ENCODE assay signal across 16 cellular contexts in the genomic region with DNA sequence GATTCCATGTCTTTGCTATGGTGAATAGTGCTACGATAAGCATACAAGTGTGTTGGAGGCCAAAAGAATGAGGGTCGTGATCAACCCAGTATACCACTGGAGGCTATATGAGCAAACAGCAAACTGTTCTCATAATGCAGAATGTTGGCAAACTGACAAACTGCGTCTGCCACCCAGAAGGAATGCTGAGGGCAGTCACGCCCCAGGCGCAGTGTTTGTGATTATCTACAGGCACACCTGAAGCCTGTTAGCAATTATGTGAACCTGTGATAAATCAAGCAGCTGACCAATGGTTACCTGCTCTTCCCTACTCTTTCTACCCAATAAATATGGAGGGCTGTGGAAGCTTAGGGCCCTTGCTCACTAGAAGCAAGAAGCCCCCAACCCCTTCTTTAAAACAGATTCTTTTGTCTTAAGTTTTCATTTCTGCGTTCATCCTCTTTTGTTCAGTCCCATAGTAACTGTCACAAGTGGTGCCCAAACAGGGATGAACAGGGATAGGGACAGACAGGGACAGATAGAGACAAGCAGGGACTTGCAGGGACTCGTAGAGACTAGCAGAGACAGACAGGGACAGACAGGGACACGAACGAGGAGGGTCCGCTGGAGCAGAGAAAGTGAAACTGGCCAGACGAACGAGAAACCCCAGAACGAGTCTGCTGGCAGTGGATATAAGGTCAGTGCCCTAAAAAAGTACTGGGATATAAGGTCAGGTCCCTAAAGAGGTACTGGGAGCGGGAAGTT. TPM values are rescaled to one million over a fixed set of nuclear protein-coding genes. Genes with fewer than 3 reads are reported as not detected.
DNase-seq lines count a peak whose midpoint lies in the region; TF ChIP-seq lines count a peak whose summit lies in the region.
"Had no signal": no experiment of that assay in that cellular context is flagged by ENCODE, and none has a peak within 500 bp of the region (broad histone marks: within the 10 kb centered on the region; RNA-seq: fewer than 3 reads in every experiment).

No MANE protein-coding gene starts in this region.

- H3K9ac ChIP-seq in endocrine pancreas (ENCODE audit: control insufficient read depth, insufficient read depth, low read length): no peak overlapping the region
- H3K9ac ChIP-seq in mucosa of rectum (ENCODE audit: low read depth in 1 of 2, low read length in 2 of 2): peak overlapping the region; percentile 48 to 74

- peak overlapping the region; percentile 53 for H3K4me3 ChIP-seq in endocrine pancreas (ENCODE audit: control insufficient read depth, insufficient read depth, low read length)
- peak overlapping the region; percentile 64 to 75 for H3K4me3 ChIP-seq in mucosa of rectum (ENCODE audit: low read length in 2 of 2)
- H3K4me3 ChIP-seq: pancreas had no signal

- H3K27ac Mint-ChIP-seq in chondrocyte (ENCODE audit: unreplicated experiment): no peak overlapping the region
- H3K27ac Mint-ChIP-seq: activated CD4-positive, alpha-beta memory T cell treated with anti-CD3 and anti-CD28 coated beads for 36 hours; T-helper 17 cell had no signal

- H3K27me3 Mint-ChIP-seq in chondrocyte (ENCODE audit: low read depth): peaks cover 25% of the 10 kb centered on the region

- no peaks in the 10 kb centered on the region for H3K9me3 ChIP-seq in endocrine pancreas (ENCODE audit: control insufficient read depth, low read length)
- H3K9me3 ChIP-seq in mucosa of rectum (ENCODE audit: control insufficient read depth in 2 of 2, low read length in 2 of 2): no peaks in the 10 kb centered on the region
- H3K9me3 ChIP-seq: pancreas had no signal

- no peaks in the 10 kb centered on the region for H3K4me1 ChIP-seq in endocrine pancreas (ENCODE audit: control insufficient read depth, insufficient read depth, low read length)
- H3K4me1 ChIP-seq in mucosa of rectum (ENCODE audit: control insufficient read depth in 2 of 2, insufficient read depth in 2 of 2, low read length in 2 of 2): peaks cover 18 to 38% of the 10 kb centered on the region in 2 donors
- H3K4me1 ChIP-seq: pancreas had no signal

- H3K36me3 ChIP-seq in endocrine pancreas (ENCODE audit: control insufficient read depth, insufficient read depth, low read length) (no peaks in the 10 kb centered on the region), mucosa of rectum (ENCODE audit: control insufficient read depth in 2 of 2, insufficient read depth in 2 of 2, low read length in 2 of 2) (no peaks in the 10 kb centered on the region)
- H3K36me3 ChIP-seq: pancreas had no signal

- TF ChIP-seq CTCF in chondrocyte (IDR thresholded peaks at IDR 0.05): no peak

- no peaks in the 10 kb centered on the region for H3K36me3 Mint-ChIP-seq in chondrocyte (ENCODE audit: low read depth)

- DNase-seq in COLO668 (lab: John Stamatoyannopoulos, UW; ENCODE audit: unreplicated experiment) (peak; percentile 3), NCI-H345 treated with DMSO at 0.1 percent for 48 hours (lab: John Stamatoyannopoulos, UW; ENCODE audit: unreplicated experiment) (peak; percentile 12), chondrocyte (ENCODE audit: low spot score) (no peak), AG08396 (ENCODE audit: low spot score) (no peak), SIG-M5 treated with dmso at 0.1 percent for 504 hours (lab: John Stamatoyannopoulos, UW; ENCODE audit: unreplicated experiment) (no peak), AG08395 (ENCODE audit: low spot score) (no peak)
- DNase-seq: activated CD4-positive, alpha-beta memory T cell treated with anti-CD3 and anti-CD28 coated beads for 36 hours; activated effector memory CD4-positive, alpha-beta T cell treated with Interleukin-2 at 50 U/mL for 16 hours; hypothalamus; NCI-H2107; pancreas; T-helper 17 cell had no signal

- H3K27ac ChIP-seq in mucosa of rectum (ENCODE audit: low read depth in 2 of 2, low read length in 2 of 2): peak overlapping the region; percentile 76 to 91
- H3K27ac ChIP-seq: pancreas had no signal

- no peaks in the 10 kb centered on the region for H3K27me3 ChIP-seq in endocrine pancreas (ENCODE audit: control insufficient read depth, insufficient read depth, low read length)
- no peaks in the 10 kb centered on the region for H3K27me3 ChIP-seq in mucosa of rectum (ENCODE audit: control insufficient read depth in 2 of 2, insufficient read depth in 2 of 2, low read length in 2 of 2)
- H3K27me3 ChIP-seq: pancreas had no signal

- no peak overlapping the region for H3K4me3 Mint-ChIP-seq in chondrocyte (ENCODE audit: unreplicated experiment)
- H3K4me3 Mint-ChIP-seq: activated CD4-positive, alpha-beta memory T cell treated with anti-CD3 and anti-CD28 coated beads for 36 hours; T-helper 17 cell had no signal

- H3K4me1 Mint-ChIP-seq in chondrocyte (ENCODE audit: low read depth): no peaks in the 10 kb centered on the region
- H3K4me1 Mint-ChIP-seq: T-helper 17 cell had no signal

- peaks cover 2% of the 10 kb centered on the region for H3K9me3 Mint-ChIP-seq in chondrocyte (ENCODE audit: low read depth)

RNA-seq across cellular contexts. Expression of gene CD300LG, which starts 25.1 kb away (rescaled TPM):
- total RNA-seq in chondrocyte: 0.15 TPM in 1 of 3 replicates, not detected in the others
- total RNA-seq: activated CD4-positive, alpha-beta memory T cell treated with anti-CD3 and anti-CD28 coated beads for 36 hours; lung microvascular endothelial cell; OCI-LY7; T-helper 17 cell had no signal

RNA-seq across cellular contexts. Expression of gene MPP2, which starts 35.2 kb away (rescaled TPM):
- 7.0 to 7.8 TPM (median 7.5 TPM) in 3 replicates for total RNA-seq in chondrocyte

RNA-seq across cellular contexts. Expression of gene MPP3, which starts 39.2 kb away (rescaled TPM):
- 13.3 to 15.6 TPM (median 14.4 TPM) in 3 replicates for total RNA-seq in chondrocyte
- total RNA-seq: OCI-LY7 had no signal

Comparison
In these comparisons a context has a peak if more than half of its experiments do, and no peak if none do; other contexts are left out.
1. DNase-seq: peak in COLO668 (single experiment) and NCI-H345 treated with DMSO at 0.1 percent for 48 hours (single experiment); none in chondrocyte (single experiment), AG08396 (single experiment), SIG-M5 treated with dmso at 0.1 percent for 504 hours (single experiment) and AG08395 (single experiment).